In the genomic region with DNA sequence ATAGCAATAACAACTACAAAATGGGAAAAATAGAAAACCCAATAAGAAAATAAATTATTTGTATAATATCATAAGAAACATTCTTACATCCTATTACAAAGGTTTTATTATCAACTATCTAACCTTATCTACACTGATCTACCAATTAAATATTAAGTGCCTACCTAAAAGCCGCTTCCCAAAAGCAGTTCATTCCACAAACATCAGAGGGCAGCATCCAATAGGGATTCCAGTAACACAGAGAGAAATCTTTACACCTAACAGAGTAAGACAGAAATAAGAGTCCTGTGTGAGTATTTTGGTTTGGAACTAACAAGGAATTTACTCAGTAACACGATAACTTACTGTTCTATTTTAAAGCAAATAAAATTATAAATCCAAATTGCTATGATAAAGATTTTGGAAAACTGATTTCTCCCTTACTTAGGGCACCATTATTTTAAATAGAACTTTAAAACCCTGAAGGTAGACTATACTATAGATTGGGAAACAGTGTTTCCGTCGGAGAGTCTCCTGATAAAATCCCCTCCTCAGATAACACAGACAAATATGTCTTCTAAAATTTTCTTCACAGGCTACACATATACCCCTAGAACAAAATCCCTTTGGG, we compare ENCODE assay signal across 7 cellular contexts. TPM values are rescaled to one million over a fixed set of nuclear protein-coding genes. Genes with fewer than 3 reads are reported as not detected.
DNase-seq lines count a peak whose midpoint lies in the region; ATAC-seq and TF ChIP-seq lines count a peak whose summit lies in the region.

No MANE protein-coding gene starts in this region.

- no peaks in the 10 kb centered on the region for H3K36me3 ChIP-seq in MG63

- DNase-seq in GF-D8 (lab: John Stamatoyannopoulos, UW) (peak; percentile 8), MG63 (peak; percentile 14), fibroblast of pulmonary artery (ENCODE audit: low read depth) (peak; percentile 83), omental fat pad (ENCODE audit: low spot score) (no peak), 8988T (no peak), SKM-1 treated with dmso at 0.1 percent for 144 hours (lab: John Stamatoyannopoulos, UW; ENCODE audit: unreplicated experiment) (no peak)

- ATAC-seq in SK-N-SH treated with all-trans-retinoic acid at 6 μM for 48 hours (peak; percentile 87), omental fat pad (ENCODE audit: low FRiP score) (no peak)

- no peaks in the 10 kb centered on the region for H3K27me3 ChIP-seq in MG63

- H3K9me3 ChIP-seq in MG63 = no peaks in the 10 kb centered on the region

- H3K4me3 ChIP-seq in MG63 = no peak overlapping the region
- no peak overlapping the region for H3K4me3 ChIP-seq in fibroblast of pulmonary artery (replicated peaks; ENCODE audit: low read depth, low read length)

- TF ChIP-seq CTCF in fibroblast of pulmonary artery (IDR thresholded peaks at IDR 0.05; ENCODE audit: low read length, missing control alignments) (peak; percentile 95), omental fat pad (IDR thresholded peaks at IDR 0.05) (peak in 2 of 3 donors; percentile 5 to 35)

TF ChIP-seq in SK-N-SH treated with all-trans-retinoic acid at 6 μM for 48 hours, 23 proteins besides CTCF, POLR2A, EP300 and RAD21:
- TF ChIP-seq ISL1 (CRISPR knock-in tag; IDR thresholded peaks at IDR 0.05) = 0 out of 2 replicates have a peak, but pooled peaks have one; percentile 24
- no peak for TF ChIP-seq RARB (CRISPR knock-in tag; IDR thresholded peaks at IDR 0.05)
TF ChIP-seq in SK-N-SH treated with all-trans-retinoic acid at 6 μM for 48 hours: peak in this region for 1.

RNA-seq across cellular contexts. Expression of a gene that starts 15.0 kb away (rescaled TPM):
- 7.8 and 14.4 TPM in 2 replicates for total RNA-seq in MG63 (2014; rRNA removed; shearing (Covaris generic); ENCODE audit: low replicate concordance)
- total RNA-seq in omental fat pad = 10 to 100 TPM; 10.3 to 19.1 (median 13.8) TPM

Comparison
In these comparisons a context has a peak if more than half of its experiments do, and no peak if none do; other contexts are left out.
1. DNase-seq: peak in GF-D8 (single experiment), MG63 (single experiment) and fibroblast of pulmonary artery (single experiment); none in omental fat pad (single experiment), 8988T (single experiment) and SKM-1 treated with dmso at 0.1 percent for 144 hours (single experiment).